In the genomic region with DNA sequence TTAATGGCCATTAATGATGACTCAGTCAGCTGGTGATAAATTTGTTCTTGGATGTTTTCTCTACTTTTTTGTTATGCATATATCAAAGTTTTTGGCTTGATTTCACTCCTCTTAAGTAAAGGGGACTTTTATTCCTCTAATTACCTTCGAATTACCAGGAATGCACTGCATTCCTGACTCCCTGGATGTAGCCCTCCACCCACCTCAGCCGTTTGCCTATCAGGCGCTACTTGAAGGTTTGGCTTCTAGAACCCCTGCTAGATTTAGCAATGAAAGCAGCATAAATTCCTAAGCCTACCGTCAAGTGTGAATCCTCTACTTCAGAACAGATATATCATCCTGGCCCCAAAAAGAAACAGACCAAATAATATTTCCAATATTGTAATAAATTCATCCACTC, we compare ENCODE assay signal across 28 cellular contexts.
"Had no signal": no experiment of that assay in that cellular context is flagged by ENCODE, and none has a peak within 500 bp of the region (broad histone marks: within the 10 kb centered on the region; RNA-seq: fewer than 3 reads in every experiment).

No MANE protein-coding gene starts in this region.

- H3K27me3 Mint-ChIP-seq: central memory CD8-positive, alpha-beta T cell; dendritic cell treated with granulocyte-macrophage colony-stimulating factor and Interleukin-4, amounts not matched to agents 40 ng/mL and 50 ng/mL, for 4 days; progenitor cell of endocrine pancreas; stimulated activated naive CD8-positive, alpha-beta T cell treated with anti-CD3 and anti-CD28 coated beads, Interleukin-15, amount 100 ng/mL, for 72 hours had no signal

- H3K9me3 Mint-ChIP-seq: dendritic cell treated with granulocyte-macrophage colony-stimulating factor and Interleukin-4, amounts not matched to agents 40 ng/mL and 50 ng/mL, for 4 days; neural crest cell; stimulated activated naive CD8-positive, alpha-beta T cell treated with anti-CD3 and anti-CD28 coated beads, Interleukin-15, amount 100 ng/mL, for 72 hours had no signal

- H3K36me3 Mint-ChIP-seq: natural killer cell had no signal

- H3K27ac Mint-ChIP-seq: dendritic cell treated with granulocyte-macrophage colony-stimulating factor and Interleukin-4, amounts not matched to agents 40 ng/mL and 50 ng/mL, for 4 days; natural killer cell; progenitor cell of endocrine pancreas; stimulated activated naive CD8-positive, alpha-beta T cell treated with anti-CD3 and anti-CD28 coated beads, Interleukin-15, amount 100 ng/mL, for 72 hours had no signal

- H3K36me3 ChIP-seq: colonic mucosa, gastrocnemius medialis, heart left ventricle, lower lobe of right lung, suprapubic skin, transverse colon, vagina had no signal

- H3K4me1 ChIP-seq: colonic mucosa, parathyroid adenoma had no signal

- H2AFZ ChIP-seq: hepatocyte, parathyroid adenoma had no signal

- H3K4me1 Mint-ChIP-seq: central memory CD8-positive, alpha-beta T cell; natural killer cell; stimulated activated naive CD8-positive, alpha-beta T cell treated with anti-CD3 and anti-CD28 coated beads, Interleukin-15, amount 100 ng/mL, for 72 hours had no signal

- H3K9ac ChIP-seq: parathyroid adenoma had no signal

- H3K4me3 ChIP-seq: colonic mucosa, gastrocnemius medialis, heart left ventricle, hepatocyte, lower lobe of right lung, smooth muscle cell, suprapubic skin, transverse colon, vagina had no signal

- H3K27me3 ChIP-seq: colonic mucosa, gastrocnemius medialis, heart left ventricle, hepatocyte, suprapubic skin, transverse colon, vagina had no signal

- H3K4me2 ChIP-seq: hepatocyte, smooth muscle cell had no signal

- H3K27ac ChIP-seq: colonic mucosa, epithelial cell of prostate, gastrocnemius medialis, lower lobe of right lung, parathyroid adenoma, suprapubic skin, transverse colon, vagina had no signal

- H3K79me2 ChIP-seq: hepatocyte, parathyroid adenoma had no signal

- H3K9me3 ChIP-seq: colonic mucosa, gastrocnemius medialis, heart left ventricle, lower lobe of right lung, suprapubic skin, transverse colon, vagina had no signal

- ATAC-seq: esophagus mucosa; gastrocnemius medialis; heart left ventricle; left colon; left ventricle myocardium superior; lower lobe of right lung; natural killer cell; sciatic nerve; stimulated activated naive CD8-positive, alpha-beta T cell treated with anti-CD3 and anti-CD28 coated beads, Interleukin-15, amount 100 ng/mL, for 72 hours had no signal

- DNase-seq: colonic mucosa; foreskin fibroblast; gastrocnemius medialis; heart left ventricle; kidney glomerular epithelial cell; left colon; left ventricle myocardium superior; lower lobe of right lung; natural killer cell; stimulated activated CD4-positive, alpha-beta T cell treated with anti-CD3 and anti-CD28 coated beads, Interleukin-12 subunit alpha, Interleukin-12 subunit beta, amount 100 ng/mL, for 4 hours; stimulated activated CD4-positive, alpha-beta T cell treated with anti-CD3 and anti-CD28 coated beads, Interleukin-1b, Interleukin-23, amount 100 ng/mL, for 48 hours; stimulated activated CD4-positive, alpha-beta T cell treated with anti-CD3 and anti-CD28 coated beads, Interleukin-4, amount 100 ng/mL, for 1 hour; stimulated activated CD8-positive, alpha-beta memory T cell treated with anti-CD3 and anti-CD28 coated beads, Interleukin-4, amount 100 ng/mL, for 48 hours; stimulated activated naive CD4-positive, alpha-beta T cell; stimulated activated naive CD8-positive, alpha-beta T cell treated with anti-CD3 and anti-CD28 coated beads, Interleukin-15, amount 100 ng/mL, for 72 hours; transverse colon had no signal

- H3K4me3 Mint-ChIP-seq: central memory CD8-positive, alpha-beta T cell; dendritic cell treated with granulocyte-macrophage colony-stimulating factor and Interleukin-4, amounts not matched to agents 40 ng/mL and 50 ng/mL, for 4 days; natural killer cell; neural crest cell; stimulated activated naive CD8-positive, alpha-beta T cell treated with anti-CD3 and anti-CD28 coated beads, Interleukin-15, amount 100 ng/mL, for 72 hours had no signal
